Comparison of ENCODE assay signal across 29 cellular contexts in genomic region chr20:63000958-63001357, GRCh38. TPM values are rescaled to one million over a fixed set of nuclear protein-coding genes. Genes with fewer than 3 reads are reported as not detected.
"Had no signal": no experiment of that assay in that cellular context is flagged by ENCODE, and none has a peak within 500 bp of the region (broad histone marks: within the 10 kb centered on the region; RNA-seq: fewer than 3 reads in every experiment).

No MANE protein-coding gene starts in this region.

- H3K36me3 Mint-ChIP-seq: activated naive CD4-positive, alpha-beta T cell treated with anti-CD3 and anti-CD28 coated beads, Interleukin-2, amount 10 ng/mL, durations not matched to agents 7 days and 5 days; activated naive CD8-positive, alpha-beta T cell treated with anti-CD3 and anti-CD28 coated beads for 36 hours had no signal

- H3K27ac Mint-ChIP-seq: activated CD4-positive, alpha-beta T cell treated with anti-CD3 and anti-CD28 coated beads for 36 hours; activated CD8-positive, alpha-beta T cell treated with anti-CD3 and anti-CD28 coated beads for 36 hours; activated naive CD4-positive, alpha-beta T cell treated with anti-CD3 and anti-CD28 coated beads, Interleukin-2, amount 10 ng/mL, durations not matched to agents 7 days and 5 days; activated naive CD8-positive, alpha-beta T cell treated with anti-CD3 and anti-CD28 coated beads for 36 hours; activated T-cell treated with anti-CD3 and anti-CD28 coated beads, Interleukin-2, amount 50 U/mL, for 72 hours; activated T-helper 2 cell treated with anti-CD3 and anti-CD28 coated beads, Interferon-gamma antibody, Interleukin-2, Interleukin-4, amounts not matched to agents 10 μg/mL and 5 μg/mL and 100 μg/mL, durations not matched to agents 14 hours and 24 hours and 36 hours; T-helper 1 cell treated with Interleukin-12 subunit alpha and Interleukin-12 subunit beta and Interleukin-4 antibody, amounts not matched to agents 30 μg/mL and 1 μg/mL, for 36 hours had no signal

- H3K4me3 Mint-ChIP-seq: activated CD4-positive, alpha-beta T cell treated with anti-CD3 and anti-CD28 coated beads for 36 hours; activated CD8-positive, alpha-beta T cell treated with anti-CD3 and anti-CD28 coated beads for 36 hours; activated naive CD4-positive, alpha-beta T cell treated with anti-CD3 and anti-CD28 coated beads, Interleukin-2, amount 10 ng/mL, durations not matched to agents 7 days and 5 days; activated naive CD8-positive, alpha-beta T cell treated with anti-CD3 and anti-CD28 coated beads for 36 hours; activated T-cell treated with anti-CD3 and anti-CD28 coated beads, Interleukin-2, amount 50 U/mL, for 72 hours; T-helper 1 cell treated with Interleukin-12 subunit alpha and Interleukin-12 subunit beta and Interleukin-4 antibody, amounts not matched to agents 30 μg/mL and 1 μg/mL, for 36 hours had no signal

- H3K4me1 Mint-ChIP-seq: activated CD4-positive, alpha-beta T cell treated with anti-CD3 and anti-CD28 coated beads for 36 hours had no signal

- FAIRE-seq: colon, K562, TTC549 had no signal

- ATAC-seq: activated CD4-positive, alpha-beta T cell treated with anti-CD3 and anti-CD28 coated beads for 36 hours; activated CD8-positive, alpha-beta T cell treated with anti-CD3 and anti-CD28 coated beads for 36 hours; activated T-cell treated with anti-CD3 and anti-CD28 coated beads, Interleukin-2, amount 50 U/mL, for 72 hours; K562 had no signal

- DNase-seq: activated CD4-positive, alpha-beta T cell treated with anti-CD3 and anti-CD28 coated beads for 36 hours; activated CD8-positive, alpha-beta memory T cell treated with anti-CD3 and anti-CD28 coated beads, Interleukin-2, amount 50 U/mL, for 4 hours; activated CD8-positive, alpha-beta T cell treated with anti-CD3 and anti-CD28 coated beads for 36 hours; activated gamma-delta T cell treated with Interleukin-2 at 50 U/mL for 16 hours; activated naive CD4-positive, alpha-beta T cell treated with anti-CD3 and anti-CD28 coated beads, Interleukin-2, amount 10 ng/mL, durations not matched to agents 7 days and 5 days; activated naive CD8-positive, alpha-beta T cell treated with anti-CD3 and anti-CD28 coated beads for 36 hours; activated T-cell treated with anti-CD3 and anti-CD28 coated beads, Interleukin-2, amount 50 U/mL, for 72 hours; cerebellar nuclear complex; Karpas-422; NCI-H1048; NCI-H146; NCI-H187 treated with DMSO at 0.1 percent for 48 hours; NCI-H2081 treated with DMSO at 0.1 percent for 48 hours; NCI-H2171; NCI-H2227 treated with DMSO at 0.1 percent for 48 hours; NCI-H446 treated with DMSO at 0.1 percent for 48 hours; NCI-H774; NK-92 treated with Interleukin-12 subunit alpha and Interleukin-12 subunit beta, amount 100 ng/mL, for 24 hours; Peyer's patch; SHP77; T-helper 9 cell had no signal

- H3K9me3 Mint-ChIP-seq: activated CD8-positive, alpha-beta T cell treated with anti-CD3 and anti-CD28 coated beads for 36 hours; activated naive CD8-positive, alpha-beta T cell treated with anti-CD3 and anti-CD28 coated beads for 36 hours; activated T-cell treated with anti-CD3 and anti-CD28 coated beads, Interleukin-2, amount 50 U/mL, for 72 hours; activated T-helper 2 cell treated with anti-CD3 and anti-CD28 coated beads, Interferon-gamma antibody, Interleukin-2, Interleukin-4, amounts not matched to agents 10 μg/mL and 5 μg/mL and 100 μg/mL, durations not matched to agents 14 hours and 24 hours and 36 hours; T-helper 1 cell treated with Interleukin-12 subunit alpha and Interleukin-12 subunit beta and Interleukin-4 antibody, amounts not matched to agents 30 μg/mL and 1 μg/mL, for 36 hours had no signal

RNA-seq across cellular contexts. Expression of gene BHLHE23, which starts 5.8 kb away (rescaled TPM):
- total RNA-seq: activated CD4-positive, alpha-beta T cell treated with anti-CD3 and anti-CD28 coated beads for 36 hours; activated CD8-positive, alpha-beta T cell treated with anti-CD3 and anti-CD28 coated beads for 36 hours; activated naive CD8-positive, alpha-beta T cell treated with anti-CD3 and anti-CD28 coated beads for 36 hours; activated T-cell treated with anti-CD3 and anti-CD28 coated beads, Interleukin-2, amount 50 U/mL, for 72 hours; activated T-helper 2 cell treated with anti-CD3 and anti-CD28 coated beads, Interferon-gamma antibody, Interleukin-2, Interleukin-4, amounts not matched to agents 10 μg/mL and 5 μg/mL and 100 μg/mL, durations not matched to agents 14 hours and 24 hours and 36 hours; cardiac septum; K562; M059J; Peyer's patch; SK-MEL-5 had no signal

RNA-seq across cellular contexts. Expression of gene SLC17A9, which starts 48.4 kb away (rescaled TPM):
- total RNA-seq: M059J, SK-MEL-5 had no signal
